1 cellular context compared by ENCODE assay signal in genomic region chr18:57624988-57625387, GRCh38.
TF ChIP-seq lines count a peak whose summit lies in the region.

No MANE protein-coding gene starts in this region.

TF ChIP-seq in SK-N-SH, 30 proteins besides CTCF, POLR2A, EP300 and RAD21 (continued from another document):
- TF ChIP-seq REST (IDR thresholded peaks at IDR 0.05; ENCODE audit: low read depth, low read length): no peak
